In genomic region chr1:47002211-47002610, GRCh38 we compare ENCODE assay signal across 13 cellular contexts. TPM values are rescaled to one million over a fixed set of nuclear protein-coding genes. Genes with fewer than 3 reads are reported as not detected.
DNase-seq lines count a peak whose midpoint lies in the region; ATAC-seq, FAIRE-seq and TF ChIP-seq lines count a peak whose summit lies in the region.
"Had no signal": no experiment of that assay in that cellular context is flagged by ENCODE, and none has a peak within 500 bp of the region (broad histone marks: within the 10 kb centered on the region; RNA-seq: fewer than 3 reads in every experiment).

No MANE protein-coding gene starts in this region.

- H4K20me1 ChIP-seq in DOHH2 (ENCODE audit: control insufficient read depth, insufficient read depth, low read depth, low read length) (no peaks in the 10 kb centered on the region), KMS-11 (ENCODE audit: insufficient read depth) (no peaks in the 10 kb centered on the region), astrocyte (ENCODE audit: insufficient read depth, low read length) (no peaks in the 10 kb centered on the region)

- DNase-seq in astrocyte (ENCODE audit: low read depth) = no peak
- DNase-seq in right lobe of liver = no peak
- no peak for DNase-seq in ascending aorta (ENCODE audit: low spot score in 2 of 2)
- DNase-seq in NCI-H1930 (lab: John Stamatoyannopoulos, UW) = no peak
- DNase-seq in SKM-1 treated with dmso at 0.1 percent for 144 hours (lab: John Stamatoyannopoulos, UW; ENCODE audit: unreplicated experiment) = no peak
- DNase-seq in COLO668 (lab: John Stamatoyannopoulos, UW; ENCODE audit: unreplicated experiment) = no peak
- DNase-seq: NCI-H446; ovary; stimulated activated CD4-positive, alpha-beta T cell treated with anti-CD3 and anti-CD28 coated beads, Interleukin-2, amount 100 ng/mL, for 48 hours; T-helper 2 cell had no signal

- no peak overlapping the region for H3K27ac ChIP-seq in DOHH2 (ENCODE audit: low read depth, low read length)
- H3K27ac ChIP-seq in KMS-11 = no peak overlapping the region
- H3K27ac ChIP-seq in astrocyte (ENCODE audit: low read depth, low read length) = no peak overlapping the region
- H3K27ac ChIP-seq in right lobe of liver = no peak overlapping the region
- no peak overlapping the region for H3K27ac ChIP-seq in ascending aorta
- H3K27ac ChIP-seq: ovary had no signal

- H3K27me3 Mint-ChIP-seq in astrocyte (ENCODE audit: low read depth, unreplicated experiment) = peaks cover 2% of the 10 kb centered on the region

- H3K9ac ChIP-seq in KMS-11 (no peak overlapping the region), astrocyte (ENCODE audit: low read length) (no peak overlapping the region)

- H3K4me3 ChIP-seq in DOHH2 (ENCODE audit: low read length) (no peak overlapping the region), KMS-11 (IDR thresholded peaks at IDR 0.05; ENCODE audit: insufficient read depth, low read depth, low read length) (no peak overlapping the region), astrocyte (ENCODE audit: insufficient read depth, low read depth, low read length) (no peak overlapping the region), right lobe of liver (no peak overlapping the region), ascending aorta (no peak overlapping the region)
- H3K4me3 ChIP-seq: ovary had no signal

- H3F3A ChIP-seq in DOHH2 (ENCODE audit: control insufficient read depth, insufficient read depth) = no peaks in the 10 kb centered on the region

- H3K4me2 ChIP-seq in DOHH2 (ENCODE audit: low read length) (no peak overlapping the region), KMS-11 (no peak overlapping the region), astrocyte (ENCODE audit: low read length) (no peak overlapping the region)

- intact Hi-C loops in right lobe of liver (cut with DNase I) (no loop called here), ascending aorta (cut with DNase I) (no loop called here)

- H3K27me3 ChIP-seq in DOHH2 (ENCODE audit: control insufficient read depth, low read length) (peaks cover 5% of the 10 kb centered on the region), KMS-11 (ENCODE audit: insufficient read depth, low read depth) (no peaks in the 10 kb centered on the region), astrocyte (ENCODE audit: insufficient read depth, low read length) (no peaks in the 10 kb centered on the region), right lobe of liver (no peaks in the 10 kb centered on the region), ascending aorta (no peaks in the 10 kb centered on the region)
- H3K27me3 ChIP-seq: ovary had no signal

- H3K4me3 Mint-ChIP-seq in astrocyte (ENCODE audit: unreplicated experiment) = no peak overlapping the region
- H3K4me3 Mint-ChIP-seq: IgD-negative memory B cell had no signal

- peaks cover 7% of the 10 kb centered on the region for H3K9me3 Mint-ChIP-seq in astrocyte (ENCODE audit: unreplicated experiment)

- H3K4me1 ChIP-seq in DOHH2 (ENCODE audit: control insufficient read depth, low read length) = no peaks in the 10 kb centered on the region
- H3K4me1 ChIP-seq in KMS-11 (ENCODE audit: low read depth, poor library complexity, severe bottlenecking) = no peaks in the 10 kb centered on the region
- no peaks in the 10 kb centered on the region for H3K4me1 ChIP-seq in astrocyte (ENCODE audit: insufficient read depth, low read length)
- no peaks in the 10 kb centered on the region for H3K4me1 ChIP-seq in right lobe of liver
- no peaks in the 10 kb centered on the region for H3K4me1 ChIP-seq in ascending aorta

- no peak overlapping the region for H3K27ac Mint-ChIP-seq in astrocyte (ENCODE audit: unreplicated experiment)
- H3K27ac Mint-ChIP-seq: IgD-negative memory B cell had no signal

- ATAC-seq in right lobe of liver = peak in 1 of 4 donors; percentile 38

- H3K4me1 Mint-ChIP-seq in astrocyte (ENCODE audit: low read depth, unreplicated experiment) = no peaks in the 10 kb centered on the region
- H3K4me1 Mint-ChIP-seq: IgD-negative memory B cell had no signal

- H3K79me2 ChIP-seq in DOHH2 (ENCODE audit: control insufficient read depth, low read length) (no peaks in the 10 kb centered on the region), KMS-11 (ENCODE audit: insufficient read depth, low read depth) (no peaks in the 10 kb centered on the region), astrocyte (ENCODE audit: insufficient read depth, low read length) (no peaks in the 10 kb centered on the region)

- TF ChIP-seq CTCF in DOHH2 (IDR thresholded peaks at IDR 0.05; ENCODE audit: low read depth, low read length, poor library complexity, severe bottlenecking) (peak; percentile 35), KMS-11 (conservative IDR thresholded peaks at IDR 0.05; ENCODE audit: low read depth, low read length) (0 out of 2 replicates have a peak, but pooled peaks have one; percentile 18), astrocyte (IDR thresholded peaks at IDR 0.05; ENCODE audit: insufficient read depth, low read depth, low read length) (peak; percentile 11), right lobe of liver (IDR thresholded peaks at IDR 0.05) (peak; percentile 40 to 49 (median 48)), ascending aorta (IDR thresholded peaks at IDR 0.05) (no peak)

- H3K9me3 ChIP-seq in DOHH2 (ENCODE audit: control insufficient read depth, insufficient read depth, low read length) = no peaks in the 10 kb centered on the region
- H3K9me3 ChIP-seq in astrocyte (ENCODE audit: insufficient read depth, low read depth, low read length) = no peaks in the 10 kb centered on the region
- no peaks in the 10 kb centered on the region for H3K9me3 ChIP-seq in right lobe of liver
- H3K9me3 ChIP-seq in ascending aorta = no peaks in the 10 kb centered on the region
- H3K9me3 ChIP-seq: ovary had no signal

- no peak for FAIRE-seq in astrocyte (lab: Jason Lieb, UNC)

- no peak for TF ChIP-seq POLR2A in right lobe of liver (IDR thresholded peaks at IDR 0.05)

- WGBS in right lobe of liver (ENCODE audit: insufficient coverage, low coverage, low lambda C conversion rate, missing lambda C conversion rate) = 13% methylated on average over 1 of the region's 1 CpG

- H3K36me3 ChIP-seq in DOHH2 (ENCODE audit: control insufficient read depth, low read length) (no peaks in the 10 kb centered on the region), KMS-11 (ENCODE audit: insufficient read depth) (no peaks in the 10 kb centered on the region), astrocyte (ENCODE audit: insufficient read depth, low read length) (no peaks in the 10 kb centered on the region), right lobe of liver (no peaks in the 10 kb centered on the region), ascending aorta (no peaks in the 10 kb centered on the region)
- H3K36me3 ChIP-seq: ovary had no signal

- no peaks in the 10 kb centered on the region for H3K9me2 ChIP-seq in DOHH2 (replicated peaks; ENCODE audit: control insufficient read depth, low read length)

- no peak overlapping the region for H2AFZ ChIP-seq in KMS-11 (ENCODE audit: low read depth)
- no peak overlapping the region for H2AFZ ChIP-seq in astrocyte (ENCODE audit: low read depth, low read length)

- H3K36me3 Mint-ChIP-seq in astrocyte (ENCODE audit: low read depth, unreplicated experiment) = no peaks in the 10 kb centered on the region
- H3K36me3 Mint-ChIP-seq: IgD-negative memory B cell had no signal

RNA-seq across cellular contexts. Expression of gene CYP4X1, which starts 21.3 kb away (rescaled TPM):
- total RNA-seq in astrocyte (0.24 TPM in 1 of 2 replicates, not detected in the other), right lobe of liver (1 to 10 TPM; 1.2 to 4.1 (median 2.1) TPM), ascending aorta (17.2 TPM)

Comparison
In these comparisons a context has a peak if more than half of its experiments do, and no peak if none do; other contexts are left out.
1. CTCF ChIP-seq: peak in DOHH2 (single experiment), KMS-11 (single experiment), astrocyte (single experiment) and right lobe of liver (4 of 4); none in ascending aorta (0 of 3).